In the genomic region with DNA sequence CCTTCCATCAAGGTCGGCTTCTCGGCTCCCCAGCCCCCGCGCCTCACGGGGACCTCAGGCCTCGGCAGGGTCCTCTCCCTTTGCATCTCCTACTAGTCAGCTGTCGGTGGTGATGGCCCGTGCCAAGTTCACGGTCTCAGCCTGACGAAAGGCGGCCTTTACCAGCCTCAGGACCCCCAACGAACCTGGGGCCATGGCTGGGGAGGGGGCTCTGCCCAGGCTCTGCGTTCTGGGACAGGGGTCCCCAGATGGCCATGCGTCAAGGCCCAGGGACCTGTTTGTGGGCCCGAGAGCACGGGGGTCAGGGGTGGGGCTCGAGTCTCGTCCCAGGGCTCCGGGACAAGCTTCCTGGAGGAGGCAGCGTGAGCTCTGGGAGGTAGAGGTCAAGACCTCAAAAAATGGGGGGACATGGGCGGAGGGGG, we compare ENCODE assay signal across 8 cellular contexts. TPM values are rescaled to one million over a fixed set of nuclear protein-coding genes. Genes with fewer than 3 reads are reported as not detected.
A peak's percentile ranks its signal among the peaks of the same experiment; 100 is the strongest.
DNase-seq lines count a peak whose midpoint lies in the region; TF ChIP-seq lines count a peak whose summit lies in the region.

No MANE protein-coding gene starts in this region.

- peak overlapping the region; percentile 86 for H3K27ac Mint-ChIP-seq in activated CD4-positive, alpha-beta memory T cell treated with anti-CD3 and anti-CD28 coated beads for 36 hours

- peak overlapping the region; percentile 69 to 86 (median 83) for H3K9ac ChIP-seq in skeletal muscle tissue (ENCODE audit: low read depth in 1 of 3, low read length in 3 of 3)

- H3K36me3 ChIP-seq in H7 (replicated peaks; ENCODE audit: control insufficient read depth, insufficient read depth, low read length) = no peaks in the 10 kb centered on the region
- H3K36me3 ChIP-seq in cardiac muscle cell = no peaks in the 10 kb centered on the region
- no peaks in the 10 kb centered on the region for H3K36me3 ChIP-seq in skeletal muscle tissue (ENCODE audit: control insufficient read depth in 3 of 3, insufficient read depth in 3 of 3, low read length in 3 of 3)

- POLR2A ChIA-PET in activated CD4-positive, alpha-beta memory T cell treated with anti-CD3 and anti-CD28 coated beads for 36 hours (lab: Charles Lee) = interaction anchor here (1.0 to 2.3 kb wide), 10 partner anchors 13 to 127 kb away, joined by 3 to 8 read pairs (median 4); a partner anchor contains a TSS

- H3K9me3 Mint-ChIP-seq in activated CD4-positive, alpha-beta memory T cell treated with anti-CD3 and anti-CD28 coated beads for 36 hours = no peaks in the 10 kb centered on the region

- intact Hi-C loops in activated CD4-positive, alpha-beta memory T cell treated with anti-CD3 and anti-CD28 coated beads for 36 hours (cut with micrococcal nuclease) = loop anchor here (2.0 to 10.0 kb wide), 7 partner anchors 45 to 507 kb away; a partner anchor contains a TSS

- H3K9me3 ChIP-seq in cardiac muscle cell (ENCODE audit: low read depth) = no peaks in the 10 kb centered on the region
- no peaks in the 10 kb centered on the region for H3K9me3 ChIP-seq in skeletal muscle tissue (ENCODE audit: control insufficient read depth in 3 of 3, low read length in 3 of 3)

- H3K36me3 Mint-ChIP-seq in activated CD4-positive, alpha-beta memory T cell treated with anti-CD3 and anti-CD28 coated beads for 36 hours = no peaks in the 10 kb centered on the region

- no peaks in the 10 kb centered on the region for H3K27me3 ChIP-seq in H7 (ENCODE audit: control insufficient read depth, insufficient read depth, low read length)
- no peaks in the 10 kb centered on the region for H3K27me3 ChIP-seq in cardiac muscle cell
- H3K27me3 ChIP-seq in skeletal muscle tissue (ENCODE audit: control insufficient read depth in 3 of 3, insufficient read depth in 3 of 3, low read length in 3 of 3) = no peaks in the 10 kb centered on the region

- peaks cover 4% of the 10 kb centered on the region for H3K4me1 ChIP-seq in cardiac muscle cell (ENCODE audit: low read depth)
- H3K4me1 ChIP-seq in skeletal muscle tissue (ENCODE audit: control insufficient read depth in 3 of 3, insufficient read depth in 3 of 3, low read length in 3 of 3) = peaks cover 5 to 12% (median 7%) of the 10 kb centered on the region in 3 donors

- TF ChIP-seq CTCF in cardiac muscle cell (IDR thresholded peaks at IDR 0.05; ENCODE audit: low read depth, low read length) = no peak

- peak overlapping the region; percentile 80 for H3K27ac ChIP-seq in cardiac muscle cell
- H3K27ac ChIP-seq in skeletal muscle tissue (ENCODE audit: low read depth, low read length) = peak overlapping the region; percentile 82

- no peak for DNase-seq in H7
- peak; percentile 16 for DNase-seq in activated CD4-positive, alpha-beta memory T cell treated with anti-CD3 and anti-CD28 coated beads for 36 hours
- DNase-seq in cardiac muscle cell (ENCODE audit: low read depth in 1 of 2, low spot score in 1 of 2) = peak in 1 of 2 donors; percentile 17
- no peak for DNase-seq in A172 (ENCODE audit: low spot score)
- DNase-seq in SHP77 (lab: John Stamatoyannopoulos, UW) = no peak
- DNase-seq in NCI-H526 treated with DMSO at 0.1 percent for 48 hours (lab: John Stamatoyannopoulos, UW) = no peak
- no peak for DNase-seq in activated CD4-positive, alpha-beta T cell treated with anti-CD3 and anti-CD28 coated beads, Interleukin-2, amount 50 U/mL, for 1 hour

- peaks cover 14% of the 10 kb centered on the region for H3K4me1 Mint-ChIP-seq in activated CD4-positive, alpha-beta memory T cell treated with anti-CD3 and anti-CD28 coated beads for 36 hours (ENCODE audit: low read depth)

- H3K4me3 ChIP-seq in H7 (ENCODE audit: insufficient read depth, low read depth, low read length) (peak overlapping the region; percentile 28), cardiac muscle cell (peak overlapping the region; percentile 14), skeletal muscle tissue (ENCODE audit: low read length in 3 of 3) (peak overlapping the region; percentile 62 to 74 (median 63))

- CTCF ChIA-PET in activated CD4-positive, alpha-beta memory T cell treated with anti-CD3 and anti-CD28 coated beads for 36 hours (lab: Charles Lee) = interaction anchor here (0.6 to 4.0 kb wide), 68 partner anchors 10 to 461 kb away, joined by 3 to 72 read pairs (median 6); a partner anchor contains a TSS

- H3K4me3 Mint-ChIP-seq in activated CD4-positive, alpha-beta memory T cell treated with anti-CD3 and anti-CD28 coated beads for 36 hours = peak overlapping the region; percentile 69

- H3K27me3 Mint-ChIP-seq in activated CD4-positive, alpha-beta memory T cell treated with anti-CD3 and anti-CD28 coated beads for 36 hours = no peaks in the 10 kb centered on the region

RNA-seq across cellular contexts. Expression of a gene that starts 32.8 kb away (rescaled TPM):
- total RNA-seq in H7 (2014; rRNA removed; shearing (Covaris generic)) = not detected in 2 replicates
- total RNA-seq in activated CD4-positive, alpha-beta memory T cell treated with anti-CD3 and anti-CD28 coated beads for 36 hours = 1 to 10 TPM; 1.1 to 1.3 TPM
- 0.49 and 2.7 TPM in 2 replicates for total RNA-seq in cardiac muscle cell
- 1.2 and 1.3 TPM in 2 replicates for polyA plus RNA-seq in cardiac muscle cell
- total RNA-seq in skeletal muscle tissue = 0.52 TPM
- total RNA-seq in A172 (2014; rRNA removed; shearing (Covaris generic)) = not detected in 2 replicates

RNA-seq across cellular contexts. Expression of a gene that starts 46.7 kb away (rescaled TPM):
- 50.9 and 68.9 TPM in 2 replicates for total RNA-seq in H7 (2014; rRNA removed; shearing (Covaris generic))
- 10 to 100 TPM; 88.6 to 98.2 TPM for total RNA-seq in activated CD4-positive, alpha-beta memory T cell treated with anti-CD3 and anti-CD28 coated beads for 36 hours
- total RNA-seq in cardiac muscle cell = 64.2 and 73.4 TPM in 2 replicates
- polyA plus RNA-seq in cardiac muscle cell = 27.0 and 28.6 TPM in 2 replicates
- 39.7 TPM for total RNA-seq in skeletal muscle tissue
- 31.0 and 31.3 TPM in 2 replicates for total RNA-seq in A172 (2014; rRNA removed; shearing (Covaris generic))
